In genomic region chr2:96710985-96711384, GRCh38 we compare ENCODE assay signal across 22 cellular contexts. TPM values are rescaled to one million over a fixed set of nuclear protein-coding genes. Genes with fewer than 3 reads are reported as not detected.
DNase-seq lines count a peak whose midpoint lies in the region; ATAC-seq, FAIRE-seq and TF ChIP-seq lines count a peak whose summit lies in the region.
"Had no signal": no experiment of that assay in that cellular context is flagged by ENCODE, and none has a peak within 500 bp of the region (broad histone marks: within the 10 kb centered on the region; RNA-seq: fewer than 3 reads in every experiment).

No MANE protein-coding gene starts in this region.

- peak; percentile 86 for FAIRE-seq in bronchial epithelial cell (lab: Jason Lieb, UNC)
- FAIRE-seq: GM18507, H54 had no signal

- no peak overlapping the region for H3K4me3 Mint-ChIP-seq in activated CD8-positive, alpha-beta T cell treated with anti-CD3 and anti-CD28 coated beads for 36 hours
- H3K4me3 Mint-ChIP-seq in activated CD8-positive, alpha-beta T cell treated with anti-CD3 and anti-CD28 coated beads, Interleukin-2, amount 10 ng/mL, durations not matched to agents 7 days and 5 days, result no peak overlapping the region
- no peak overlapping the region for H3K4me3 Mint-ChIP-seq in neural crest cell

- intact Hi-C loops in activated CD8-positive, alpha-beta T cell treated with anti-CD3 and anti-CD28 coated beads for 36 hours (cut with micrococcal nuclease), result no loop called here

- H3K4me3 ChIP-seq in bronchial epithelial cell (ENCODE audit: low read depth, low read length), result no peak overlapping the region

- peaks cover 28% of the 10 kb centered on the region for H3K36me3 ChIP-seq in bronchial epithelial cell (ENCODE audit: control insufficient read depth, insufficient read depth, low read length)

- no peak for TF ChIP-seq CTCF in activated CD8-positive, alpha-beta T cell treated with anti-CD3 and anti-CD28 coated beads for 36 hours (IDR thresholded peaks at IDR 0.05)
- TF ChIP-seq CTCF in bronchial epithelial cell (IDR thresholded peaks at IDR 0.05; ENCODE audit: insufficient read depth, low read length, severe bottlenecking) (no peak), neural crest cell (conservative IDR thresholded peaks at IDR 0.05) (no peak)

- ATAC-seq in activated CD8-positive, alpha-beta T cell treated with anti-CD3 and anti-CD28 coated beads for 36 hours, result no peak
- no peak for ATAC-seq in activated CD8-positive, alpha-beta T cell treated with anti-CD3 and anti-CD28 coated beads, Interleukin-2, amount 10 ng/mL, durations not matched to agents 7 days and 5 days
- ATAC-seq in GM21619 (IDR thresholded peaks at IDR 0.05; ENCODE audit: unreplicated experiment), result no peak
- no peak for ATAC-seq in activated naive CD4-positive, alpha-beta T cell treated with anti-CD3 and anti-CD28 coated beads, Interleukin-2, amount 50 U/mL, for 72 hours
- ATAC-seq: Panc1 had no signal

- CTCF ChIA-PET in activated CD8-positive, alpha-beta T cell treated with anti-CD3 and anti-CD28 coated beads for 36 hours (lab: Charles Lee), result interaction anchor here (0.8 to 1.7 kb wide), 2 partner anchors 9 to 53 kb away, joined by 3 to 5 read pairs; no protein-coding TSS in a partner anchor
- CTCF ChIA-PET in activated CD8-positive, alpha-beta T cell treated with anti-CD3 and anti-CD28 coated beads, Interleukin-2, amount 10 ng/mL, durations not matched to agents 7 days and 5 days (lab: Charles Lee), result interaction anchor here (0.7 kb wide), 2 partner anchors 10 to 157 kb away, joined by 3 read pairs; no protein-coding TSS in a partner anchor

- peaks cover 21% of the 10 kb centered on the region for H3K36me3 Mint-ChIP-seq in activated CD8-positive, alpha-beta T cell treated with anti-CD3 and anti-CD28 coated beads for 36 hours (ENCODE audit: low read depth)
- peaks cover 30% of the 10 kb centered on the region for H3K36me3 Mint-ChIP-seq in activated CD8-positive, alpha-beta T cell treated with anti-CD3 and anti-CD28 coated beads, Interleukin-2, amount 10 ng/mL, durations not matched to agents 7 days and 5 days (ENCODE audit: low read depth)
- peaks cover 37% of the 10 kb centered on the region for H3K36me3 Mint-ChIP-seq in neural crest cell (ENCODE audit: low read depth)
- peaks cover 4 to 9% of the 10 kb centered on the region in 2 donors for H3K36me3 Mint-ChIP-seq in activated naive CD4-positive, alpha-beta T cell treated with anti-CD3 and anti-CD28 coated beads, Interleukin-2, amount 50 U/mL, for 72 hours

- POLR2A ChIA-PET in activated CD8-positive, alpha-beta T cell treated with anti-CD3 and anti-CD28 coated beads for 36 hours (lab: Charles Lee), result no interaction called here
- POLR2A ChIA-PET in activated CD8-positive, alpha-beta T cell treated with anti-CD3 and anti-CD28 coated beads, Interleukin-2, amount 10 ng/mL, durations not matched to agents 7 days and 5 days (lab: Charles Lee), result no interaction called here

- no peaks in the 10 kb centered on the region for H3K27me3 ChIP-seq in bronchial epithelial cell (ENCODE audit: control insufficient read depth, insufficient read depth, low read length)

- H3K27me3 Mint-ChIP-seq in activated CD8-positive, alpha-beta T cell treated with anti-CD3 and anti-CD28 coated beads for 36 hours, result no peaks in the 10 kb centered on the region
- no peaks in the 10 kb centered on the region for H3K27me3 Mint-ChIP-seq in activated CD8-positive, alpha-beta T cell treated with anti-CD3 and anti-CD28 coated beads, Interleukin-2, amount 10 ng/mL, durations not matched to agents 7 days and 5 days (ENCODE audit: low read depth)
- H3K27me3 Mint-ChIP-seq in neural crest cell (ENCODE audit: low read depth), result no peaks in the 10 kb centered on the region

- peak overlapping the region; percentile 20 for H3K27ac Mint-ChIP-seq in activated CD8-positive, alpha-beta T cell treated with anti-CD3 and anti-CD28 coated beads for 36 hours
- H3K27ac Mint-ChIP-seq in activated CD8-positive, alpha-beta T cell treated with anti-CD3 and anti-CD28 coated beads, Interleukin-2, amount 10 ng/mL, durations not matched to agents 7 days and 5 days, result no peak overlapping the region
- H3K27ac Mint-ChIP-seq in neural crest cell (ENCODE audit: unreplicated experiment), result peak overlapping the region; percentile 1
- H3K27ac Mint-ChIP-seq in activated naive CD4-positive, alpha-beta T cell treated with anti-CD3 and anti-CD28 coated beads, Interleukin-2, amount 50 U/mL, for 72 hours, result no peak overlapping the region

- no peaks in the 10 kb centered on the region for H3K9me3 Mint-ChIP-seq in activated CD8-positive, alpha-beta T cell treated with anti-CD3 and anti-CD28 coated beads for 36 hours
- H3K9me3 Mint-ChIP-seq in activated CD8-positive, alpha-beta T cell treated with anti-CD3 and anti-CD28 coated beads, Interleukin-2, amount 10 ng/mL, durations not matched to agents 7 days and 5 days (ENCODE audit: insufficient read depth), result no peaks in the 10 kb centered on the region
- no peaks in the 10 kb centered on the region for H3K9me3 Mint-ChIP-seq in neural crest cell
- no peaks in the 10 kb centered on the region for H3K9me3 Mint-ChIP-seq in activated naive CD4-positive, alpha-beta T cell treated with anti-CD3 and anti-CD28 coated beads, Interleukin-2, amount 50 U/mL, for 72 hours

- DNase-seq in activated CD8-positive, alpha-beta T cell treated with anti-CD3 and anti-CD28 coated beads for 36 hours, result no peak
- no peak for DNase-seq in activated CD8-positive, alpha-beta T cell treated with anti-CD3 and anti-CD28 coated beads, Interleukin-2, amount 10 ng/mL, durations not matched to agents 7 days and 5 days
- peak; percentile 40 for DNase-seq in SK-MEL-5 (ENCODE audit: low read depth, low spot score)
- no peak for DNase-seq in bronchial epithelial cell (ENCODE audit: low read depth)
- DNase-seq in neural crest cell (ENCODE audit: low read depth, low spot score), result no peak
- DNase-seq in activated naive CD4-positive, alpha-beta T cell treated with anti-CD3 and anti-CD28 coated beads, Interleukin-2, amount 50 U/mL, for 72 hours (ENCODE audit: low spot score in 2 of 2), result no peak
- DNase-seq: DMS153, DND-41, Karpas-422, NCI-H1092 treated with DMSO at 0.1 percent for 48 hours, NCI-H1436, NCI-H187, NCI-H2081 treated with DMSO at 0.1 percent for 48 hours, NCI-H2171, NCI-H226, NCI-H510A, NCI-H69, SHP77 treated with DMSO at 0.1 percent for 48 hours had no signal

- H3K4me1 Mint-ChIP-seq in activated CD8-positive, alpha-beta T cell treated with anti-CD3 and anti-CD28 coated beads for 36 hours (ENCODE audit: low read depth), result no peaks in the 10 kb centered on the region
- no peaks in the 10 kb centered on the region for H3K4me1 Mint-ChIP-seq in activated CD8-positive, alpha-beta T cell treated with anti-CD3 and anti-CD28 coated beads, Interleukin-2, amount 10 ng/mL, durations not matched to agents 7 days and 5 days (ENCODE audit: low read depth)
- H3K4me1 Mint-ChIP-seq in neural crest cell, result peaks cover 13% of the 10 kb centered on the region

- in situ Hi-C loops in SK-MEL-5 (cut with HindIII; ENCODE audit: low pct_unique_long_range_greater_than_20kb, low sequenced_read_pairs), result no loop called here

RNA-seq across cellular contexts. Expression of gene LMAN2L, which starts 28.9 kb away (rescaled TPM):
- total RNA-seq in activated CD8-positive, alpha-beta T cell treated with anti-CD3 and anti-CD28 coated beads for 36 hours, result 1 to 10 TPM; 4.4 to 6.1 TPM
- 1 to 10 TPM; 7.4 to 7.9 TPM for total RNA-seq in activated CD8-positive, alpha-beta T cell treated with anti-CD3 and anti-CD28 coated beads, Interleukin-2, amount 10 ng/mL, durations not matched to agents 7 days and 5 days
- 20.1 and 21.9 TPM in 2 replicates for total RNA-seq in SK-MEL-5 (2014; rRNA removed; shearing (Covaris generic))
- polyA plus RNA-seq in SK-MEL-5 (2015; cell fraction: cytosol; rRNA removed), result 18.0 and 20.8 TPM in 2 replicates
- polyA plus RNA-seq in SK-MEL-5 (2015; cell fraction: nucleus; rRNA removed), result 9.3 and 12.7 TPM in 2 replicates
- 15.3 and 18.9 TPM in 2 replicates for total RNA-seq in bronchial epithelial cell
- 25.7 and 25.8 TPM in 2 replicates for total RNA-seq in neural crest cell
- 1 to 10 TPM; 5.1 to 6.3 TPM for total RNA-seq in activated naive CD4-positive, alpha-beta T cell treated with anti-CD3 and anti-CD28 coated beads, Interleukin-2, amount 50 U/mL, for 72 hours

RNA-seq across cellular contexts. Expression of gene CNNM4, which starts 49.7 kb away (rescaled TPM):
- total RNA-seq in activated CD8-positive, alpha-beta T cell treated with anti-CD3 and anti-CD28 coated beads for 36 hours, result 1 to 10 TPM; 5.1 to 5.8 TPM
- total RNA-seq in activated CD8-positive, alpha-beta T cell treated with anti-CD3 and anti-CD28 coated beads, Interleukin-2, amount 10 ng/mL, durations not matched to agents 7 days and 5 days, result 1 to 10 TPM; 7.1 TPM
- 1.7 and 2.9 TPM in 2 replicates for total RNA-seq in SK-MEL-5 (2014; rRNA removed; shearing (Covaris generic))
- 5.9 and 6.6 TPM in 2 replicates for polyA plus RNA-seq in SK-MEL-5 (2015; cell fraction: cytosol; rRNA removed)
- 4.5 and 5.2 TPM in 2 replicates for polyA plus RNA-seq in SK-MEL-5 (2015; cell fraction: nucleus; rRNA removed)
- total RNA-seq in bronchial epithelial cell (3.4 and 5.5 TPM in 2 replicates), neural crest cell (11.8 and 14.4 TPM in 2 replicates)
- 1 to 10 TPM; 8.7 to 8.9 TPM for total RNA-seq in activated naive CD4-positive, alpha-beta T cell treated with anti-CD3 and anti-CD28 coated beads, Interleukin-2, amount 50 U/mL, for 72 hours

Comparison
In these comparisons a context has a peak if more than half of its experiments do, and no peak if none do; other contexts are left out.
1. H3K27ac Mint-ChIP-seq: peak in activated CD8-positive, alpha-beta T cell treated with anti-CD3 and anti-CD28 coated beads for 36 hours (single experiment) and neural crest cell (single experiment); none in activated CD8-positive, alpha-beta T cell treated with anti-CD3 and anti-CD28 coated beads, Interleukin-2, amount 10 ng/mL, durations not matched to agents 7 days and 5 days (single experiment) and activated naive CD4-positive, alpha-beta T cell treated with anti-CD3 and anti-CD28 coated beads, Interleukin-2, amount 50 U/mL, for 72 hours (0 of 2).